In the genomic region with DNA sequence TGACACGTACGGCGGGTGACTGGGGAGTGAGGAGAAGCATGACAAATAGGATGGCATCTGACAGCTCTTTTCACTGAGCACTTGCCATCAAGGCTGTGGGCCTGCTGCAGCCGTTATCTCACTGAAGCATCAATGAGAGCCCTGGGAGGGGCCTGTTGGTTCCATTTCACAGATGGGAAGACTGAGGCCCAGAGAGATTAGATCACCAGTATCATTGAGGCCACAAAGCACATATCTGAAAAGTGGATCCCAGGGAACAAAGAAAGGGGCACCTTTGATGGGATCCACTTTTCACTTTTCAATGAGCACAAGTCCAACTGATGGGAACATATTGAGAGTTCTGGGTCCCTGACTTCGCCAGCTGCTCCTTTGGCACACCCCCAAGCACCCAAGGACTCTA, we compare ENCODE assay signal across 18 cellular contexts.
A peak's percentile ranks its signal among the peaks of the same experiment; 100 is the strongest.
DNase-seq lines count a peak whose midpoint lies in the region; ATAC-seq, FAIRE-seq and TF ChIP-seq lines count a peak whose summit lies in the region.
"Had no signal": no experiment of that assay in that cellular context is flagged by ENCODE, and none has a peak within 500 bp of the region (broad histone marks: within the 10 kb centered on the region; RNA-seq: fewer than 3 reads in every experiment).

No MANE protein-coding gene starts in this region.

- H4K20me1 ChIP-seq in HepG2 (ENCODE audit: insufficient read depth, low read length) (no peaks in the 10 kb centered on the region), K562 (replicated peaks; ENCODE audit: control insufficient read depth, insufficient read depth, low read length) (no peaks in the 10 kb centered on the region)

- H3K9ac ChIP-seq in HepG2 (ENCODE audit: insufficient read depth, low read depth, low read length) = no peak overlapping the region
- H3K9ac ChIP-seq in K562 (ENCODE audit: insufficient read depth in 1 of 2, low read depth in 2 of 2, low read length in 2 of 2) = no peak overlapping the region

- H3K4me3 ChIP-seq in HepG2 (replicated peaks in 1 of 3; ENCODE audit: insufficient read depth in 1 of 3, low read depth in 2 of 3, low read length in 3 of 3) = no peak overlapping the region
- H3K4me3 ChIP-seq in right lobe of liver = no peak overlapping the region
- H3K4me3 ChIP-seq in K562 = no peak overlapping the region
- H3K4me3 ChIP-seq: GM23338, HAP-1 had no signal

- no peaks in the 10 kb centered on the region for H3K9me3 Mint-ChIP-seq in activated T-helper 2 cell treated with anti-CD3 and anti-CD28 coated beads, Interferon-gamma antibody, Interleukin-2, Interleukin-4, amounts not matched to agents 10 μg/mL and 5 μg/mL and 100 μg/mL, durations not matched to agents 14 hours and 24 hours and 36 hours
- H3K9me3 Mint-ChIP-seq: CD8-positive, alpha-beta T cell; GM23338; HFFc6 had no signal

- H3K27ac Mint-ChIP-seq in activated T-helper 2 cell treated with anti-CD3 and anti-CD28 coated beads, Interferon-gamma antibody, Interleukin-2, Interleukin-4, amounts not matched to agents 10 μg/mL and 5 μg/mL and 100 μg/mL, durations not matched to agents 14 hours and 24 hours and 36 hours = no peak overlapping the region
- H3K27ac Mint-ChIP-seq: CD8-positive, alpha-beta T cell; GM23338; HFFc6 had no signal

- BruUV-seq in HepG2 (replicated peaks; lab: Mats Ljungman, UMichigan) (no TSS peak), K562 (replicated peaks; lab: Mats Ljungman, UMichigan) (no TSS peak)

- no peak for DNase-seq in HepG2 (ENCODE audit: low spot score)
- DNase-seq in right lobe of liver = no peak
- no peak for DNase-seq in K562 (ENCODE audit: extremely low read depth in 1 of 4, low spot score in 3 of 4)
- DNase-seq in omental fat pad (ENCODE audit: low spot score) = no peak
- no peak for DNase-seq in activated T-helper 2 cell treated with anti-CD3 and anti-CD28 coated beads, Interferon-gamma antibody, Interleukin-2, Interleukin-4, amounts not matched to agents 10 μg/mL and 5 μg/mL and 100 μg/mL, durations not matched to agents 14 hours and 24 hours and 36 hours (ENCODE audit: low spot score)
- DNase-seq in activated effector memory CD4-positive, alpha-beta T cell treated with Interleukin-2 at 50 U/mL for 16 hours = no peak
- DNase-seq: C1 segment of cervical spinal cord; Caco-2; CD4-positive, CD25-positive, alpha-beta regulatory T cell; CD8-positive, alpha-beta T cell; DMS53; DMS79 treated with DMSO at 0.1 percent for 48 hours; HFFc6 had no signal

- in situ Hi-C loops in HepG2 (cut with HindIII; ENCODE audit: extremely low pct_ligation_motif_present, low pct_unique_long_range_greater_than_20kb) (no loop called here), K562 (cut with MboI) (no loop called here)

- H3K9me1 ChIP-seq in K562 (ENCODE audit: control insufficient read depth, insufficient read depth, low read length) = no peaks in the 10 kb centered on the region

- peaks cover 0 to 13% of the 10 kb centered on the region in 2 experiments; a peak in 2 of 5 replicates for H3K27me3 ChIP-seq in HepG2 (ENCODE audit: control insufficient read depth in 1 of 2, insufficient read depth in 2 of 2, low read length in 2 of 2)
- peaks cover 0 to 7% of the 10 kb centered on the region in 2 donors for H3K27me3 ChIP-seq in right lobe of liver
- H3K27me3 ChIP-seq in K562 (ENCODE audit: control insufficient read depth in 2 of 2, insufficient read depth in 2 of 2, low read length in 2 of 2) = peaks cover 11 to 24% of the 10 kb centered on the region in 2 experiments

- CTCF ChIA-PET in HepG2 (lab: Yijun Ruan, JAX; ENCODE audit: low intra/inter-chr PET ratio, low total read pairs) = no interaction called here
- CTCF ChIA-PET in K562 (lab: Yijun Ruan, JAX; ENCODE audit: low intra/inter-chr PET ratio) = no interaction called here

- TF ChIP-seq POLR2A in HepG2 (IDR thresholded peaks at IDR 0.05; ENCODE audit: insufficient read depth in 1 of 2, low read depth in 2 of 2, low read length in 2 of 2) (no peak), right lobe of liver (IDR thresholded peaks at IDR 0.05) (no peak), K562 (conservative IDR thresholded peaks at IDR 0.05) (no peak)

- WGBS in HepG2 (ENCODE audit: low lambda C conversion rate) = 40% methylated on average over 5 of the region's 5 CpGs
- 67% methylated on average over 1 of the region's 5 CpGs for WGBS in right lobe of liver (ENCODE audit: insufficient coverage, low coverage, low lambda C conversion rate, missing lambda C conversion rate)
- 41% methylated on average over 5 of the region's 5 CpGs for WGBS in K562 (ENCODE audit: insufficient coverage, low coverage, missing lambda C conversion rate)

- no peaks in the 10 kb centered on the region for H3K36me3 ChIP-seq in HepG2 (replicated peaks in 1 of 2; ENCODE audit: control insufficient read depth in 1 of 2, insufficient read depth in 2 of 2, low read length in 2 of 2)
- no peaks in the 10 kb centered on the region for H3K36me3 ChIP-seq in right lobe of liver
- no peaks in the 10 kb centered on the region for H3K36me3 ChIP-seq in K562 (ENCODE audit: control insufficient read depth, insufficient read depth, low read length)
- H3K36me3 ChIP-seq: HAP-1 had no signal

- POLR2A ChIA-PET in HepG2 (lab: Yijun Ruan, JAX) = no interaction called here
- POLR2A ChIA-PET in K562 (lab: Yijun Ruan, JAX) = interaction anchor here (0.8 kb wide), 1 partner anchor 12 kb away, joined by 3 read pairs; no protein-coding TSS in a partner anchor

- no peak overlapping the region for H3K4me3 Mint-ChIP-seq in activated T-helper 2 cell treated with anti-CD3 and anti-CD28 coated beads, Interferon-gamma antibody, Interleukin-2, Interleukin-4, amounts not matched to agents 10 μg/mL and 5 μg/mL and 100 μg/mL, durations not matched to agents 14 hours and 24 hours and 36 hours (ENCODE audit: low read depth)
- H3K4me3 Mint-ChIP-seq: CD4-positive, CD25-positive, alpha-beta regulatory T cell; CD8-positive, alpha-beta T cell; GM23338; HFFc6 had no signal

- FAIRE-seq in HepG2 (lab: Jason Lieb, UNC) (no peak), K562 (lab: Jason Lieb, UNC) (no peak)
- FAIRE-seq: G401.6, GM12892, H54 had no signal

- ATAC-seq in HepG2 = no peak
- ATAC-seq in right lobe of liver = no peak
- ATAC-seq in K562 = no peak
- peak; percentile 48 for ATAC-seq in omental fat pad (ENCODE audit: low FRiP score)
- ATAC-seq: CD8-positive, alpha-beta T cell had no signal

- H3K4me2 ChIP-seq in HepG2 (ENCODE audit: low read depth, low read length) (no peak overlapping the region), K562 (ENCODE audit: insufficient read depth, low read length) (no peak overlapping the region)

- peaks cover 10% of the 10 kb centered on the region for H3K4me1 ChIP-seq in HepG2 (ENCODE audit: insufficient read depth, low read length)
- H3K4me1 ChIP-seq in right lobe of liver = peaks cover 0 to 3% (median 0%) of the 10 kb centered on the region in 4 donors
- no peaks in the 10 kb centered on the region for H3K4me1 ChIP-seq in K562 (replicated peaks in 1 of 2; ENCODE audit: control insufficient read depth in 2 of 2, insufficient read depth in 2 of 2, low read length in 2 of 2)
- H3K4me1 ChIP-seq: Caco-2, HAP-1 had no signal

- H3K9me3 ChIP-seq in HepG2 (ENCODE audit: low read length) (no peaks in the 10 kb centered on the region), right lobe of liver (no peaks in the 10 kb centered on the region), K562 (replicated peaks; ENCODE audit: control insufficient read depth, insufficient read depth, low read depth, low read length) (no peaks in the 10 kb centered on the region)
- H3K9me3 ChIP-seq: Caco-2, HAP-1 had no signal

- H3K79me2 ChIP-seq in HepG2 (ENCODE audit: insufficient read depth, low read length) = no peaks in the 10 kb centered on the region
- H3K79me2 ChIP-seq in K562 (ENCODE audit: control insufficient read depth, insufficient read depth, low read length) = no peaks in the 10 kb centered on the region

- peaks cover 39% of the 10 kb centered on the region for H3K27me3 Mint-ChIP-seq in activated T-helper 2 cell treated with anti-CD3 and anti-CD28 coated beads, Interferon-gamma antibody, Interleukin-2, Interleukin-4, amounts not matched to agents 10 μg/mL and 5 μg/mL and 100 μg/mL, durations not matched to agents 14 hours and 24 hours and 36 hours (ENCODE audit: low read depth)

- H3K27ac ChIP-seq in HepG2 (ENCODE audit: extremely low read length, insufficient read depth, low read length) (no peak overlapping the region), right lobe of liver (no peak overlapping the region), K562 (ENCODE audit: extremely low read depth, low read depth, low read length) (no peak overlapping the region)

- no peak overlapping the region for H2AFZ ChIP-seq in HepG2 (ENCODE audit: low read length)
- H2AFZ ChIP-seq in K562 (ENCODE audit: low read depth, low read length) = no peak overlapping the region
- H2AFZ ChIP-seq: GM23338 had no signal

- no peaks in the 10 kb centered on the region for H3K4me1 Mint-ChIP-seq in activated T-helper 2 cell treated with anti-CD3 and anti-CD28 coated beads, Interferon-gamma antibody, Interleukin-2, Interleukin-4, amounts not matched to agents 10 μg/mL and 5 μg/mL and 100 μg/mL, durations not matched to agents 14 hours and 24 hours and 36 hours (ENCODE audit: low read depth)

- intact Hi-C loops in HepG2 (cut with micrococcal nuclease; ENCODE audit: unreplicated experiment) (no loop called here), right lobe of liver (cut with DNase I) (no loop called here), K562 (cut with micrococcal nuclease) (no loop called here)
- intact Hi-C loops in activated T-helper 2 cell treated with anti-CD3 and anti-CD28 coated beads, Interferon-gamma antibody, Interleukin-2, Interleukin-4, amounts not matched to agents 10 μg/mL and 5 μg/mL and 100 μg/mL, durations not matched to agents 14 hours and 24 hours and 36 hours (cut with micrococcal nuclease) = no loop called here

- TF ChIP-seq CTCF in HepG2 (CRISPR knock-in tag; IDR thresholded peaks at IDR 0.05) (no peak), right lobe of liver (IDR thresholded peaks at IDR 0.05) (no peak), K562 (IDR thresholded peaks at IDR 0.05 in 2 of 3, conservative IDR thresholded peaks at IDR 0.05 in 1 of 3; ENCODE audit: insufficient read depth in 2 of 3, low read depth in 1 of 3, low read length in 3 of 3) (no peak), omental fat pad (IDR thresholded peaks at IDR 0.05) (no peak)

- TF ChIP-seq RAD21 in HepG2 (CRISPR knock-in tag; IDR thresholded peaks at IDR 0.05) (no peak), K562 (CRISPR knock-in tag; conservative IDR thresholded peaks at IDR 0.05 in 1 of 2, IDR thresholded peaks at IDR 0.05 in 1 of 2) (no peak)

- TF ChIP-seq EP300 in HepG2 (IDR thresholded peaks at IDR 0.05; ENCODE audit: low read depth in 2 of 2, low read length in 2 of 2) = no peak
- TF ChIP-seq EP300 in HepG2 (CRISPR knock-in tag; IDR thresholded peaks at IDR 0.05; ENCODE audit: borderline replicate concordance) = no peak
- no peak for TF ChIP-seq EP300 in K562 (IDR thresholded peaks at IDR 0.05; ENCODE audit: low read length)

- H3K36me3 Mint-ChIP-seq in activated T-helper 2 cell treated with anti-CD3 and anti-CD28 coated beads, Interferon-gamma antibody, Interleukin-2, Interleukin-4, amounts not matched to agents 10 μg/mL and 5 μg/mL and 100 μg/mL, durations not matched to agents 14 hours and 24 hours and 36 hours (ENCODE audit: low read depth) = no peaks in the 10 kb centered on the region
- H3K36me3 Mint-ChIP-seq: CD8-positive, alpha-beta T cell had no signal

TF ChIP-seq in HepG2, 621 proteins besides CTCF, POLR2A, EP300 and RAD21 (continues in another document):
- TF ChIP-seq ZNF629 (CRISPR knock-in tag; conservative IDR thresholded peaks at IDR 0.05) = peak; percentile 79
